Comparison of ENCODE assay signal across 11 cellular contexts in the genomic region with DNA sequence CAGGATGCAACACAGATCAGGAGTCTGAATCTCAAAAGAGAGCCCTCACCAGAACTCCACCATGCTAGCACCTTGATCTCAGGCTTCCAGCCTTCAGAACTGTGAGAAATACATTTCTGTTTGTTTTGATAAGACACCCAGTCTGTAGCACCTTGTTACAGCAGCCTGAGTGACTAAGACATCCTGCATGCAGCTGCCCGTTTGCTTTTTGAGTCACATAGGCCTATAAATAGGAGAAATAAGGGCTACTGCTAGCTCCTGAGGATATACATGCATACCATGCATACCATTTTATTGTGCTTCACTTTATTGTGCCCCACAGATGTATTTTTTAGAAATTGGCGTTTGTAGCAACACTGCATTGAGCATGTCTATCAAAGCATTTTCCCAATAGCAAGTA.
DNase-seq lines count a peak whose midpoint lies in the region; ATAC-seq and TF ChIP-seq lines count a peak whose summit lies in the region.
"Had no signal": no experiment of that assay in that cellular context is flagged by ENCODE, and none has a peak within 500 bp of the region (broad histone marks: within the 10 kb centered on the region; RNA-seq: fewer than 3 reads in every experiment).

No MANE protein-coding gene starts in this region.

- H3K27me3 ChIP-seq in GM23248 (replicated peaks; ENCODE audit: insufficient read depth), result peaks cover 18% of the 10 kb centered on the region; the same call in 1 of the 2 replicates

- H3K4me3 ChIP-seq in GM23248 (no peak overlapping the region), epithelial cell of proximal tubule (ENCODE audit: low read depth, low read length) (no peak overlapping the region)

- 9 to 21% methylated on average over 2 of the region's 2 CpGs for WGBS in GM23248 (ENCODE audit: low coverage in 1 of 2, low lambda C conversion rate in 2 of 2, missing lambda C conversion rate in 2 of 2), 2 experiments

- H3K79me2 ChIP-seq in GM23248 (ENCODE audit: insufficient read depth), result no peaks in the 10 kb centered on the region

- CTCF ChIA-PET in RWPE1 (lab: Yijun Ruan, JAX), result no interaction called here

- no peak for ATAC-seq in GM18870 (IDR thresholded peaks at IDR 0.05; ENCODE audit: unreplicated experiment)

- POLR2A ChIA-PET in RWPE1 (lab: Yijun Ruan, JAX; ENCODE audit: low non-redundant PET), result no interaction called here

- DNase-seq in GM23248 (peak; percentile 76), RWPE1 (ENCODE audit: low spot score) (peak; percentile 79), epithelial cell of proximal tubule (ENCODE audit: low read depth) (peak; percentile 73), pulmonary artery endothelial cell (ENCODE audit: low read depth, low spot score) (peak; percentile 47), midbrain (lab: John Stamatoyannopoulos, UW) (no peak), NCI-H1694 treated with DMSO at 0.1 percent for 48 hours (lab: John Stamatoyannopoulos, UW) (no peak)
- no peak for DNase-seq in stimulated activated CD4-positive, alpha-beta T cell treated with anti-CD3 and anti-CD28 coated beads, Interleukin-4, amount 100 ng/mL, for 24 hours
- DNase-seq: anterior cingulate cortex; DND-41; stimulated activated naive CD4-positive, alpha-beta T cell had no signal

- no peak overlapping the region for H2AFZ ChIP-seq in GM23248

- H3K9me2 ChIP-seq in GM23248 (ENCODE audit: insufficient read depth), result no peaks in the 10 kb centered on the region

- H4K20me1 ChIP-seq in GM23248 (ENCODE audit: insufficient read depth), result no peaks in the 10 kb centered on the region

- no peak overlapping the region for H3K9ac ChIP-seq in GM23248

- H3K27ac ChIP-seq in GM23248 (no peak overlapping the region), RWPE1 (no peak overlapping the region)

- H3F3A ChIP-seq in GM23248 (ENCODE audit: insufficient read depth), result 0 out of 2 replicates have a peak, but pooled peaks cover 10% of the 10 kb centered on the region

- H3K4me2 ChIP-seq in GM23248 (ENCODE audit: unreplicated experiment), result peak overlapping the region; percentile 11

- no peak for TF ChIP-seq CTCF in RWPE1 (conservative IDR thresholded peaks at IDR 0.05; ENCODE audit: low read depth)
- TF ChIP-seq CTCF in epithelial cell of proximal tubule (conservative IDR thresholded peaks at IDR 0.05; ENCODE audit: low read depth, low read length), result no peak

- in situ Hi-C loops in GM23248 (cut with MboI), result no loop called here

- no peaks in the 10 kb centered on the region for H3K9me3 ChIP-seq in GM23248 (ENCODE audit: low read depth)

- no peaks in the 10 kb centered on the region for H3K36me3 ChIP-seq in GM23248 (ENCODE audit: low read depth)

- peaks cover 27% of the 10 kb centered on the region for H3K4me1 ChIP-seq in GM23248 (ENCODE audit: insufficient read depth)

Comparison
In these comparisons a context has a peak if more than half of its experiments do, and no peak if none do; other contexts are left out.
1. DNase-seq: peak in GM23248 (single experiment), RWPE1 (single experiment), epithelial cell of proximal tubule (single experiment) and pulmonary artery endothelial cell (single experiment); none in midbrain (single experiment), NCI-H1694 treated with DMSO at 0.1 percent for 48 hours (single experiment) and stimulated activated CD4-positive, alpha-beta T cell treated with anti-CD3 and anti-CD28 coated beads, Interleukin-4, amount 100 ng/mL, for 24 hours (single experiment).